Comparison of ENCODE assay signal across 19 cellular contexts in genomic region chr3:150450906-150451305, GRCh38. TPM values are rescaled to one million over a fixed set of nuclear protein-coding genes. Genes with fewer than 3 reads are reported as not detected.
DNase-seq lines count a peak whose midpoint lies in the region; ATAC-seq and TF ChIP-seq lines count a peak whose summit lies in the region.
"Had no signal": no experiment of that assay in that cellular context is flagged by ENCODE, and none has a peak within 500 bp of the region (broad histone marks: within the 10 kb centered on the region; RNA-seq: fewer than 3 reads in every experiment).

No MANE protein-coding gene starts in this region.

- peak overlapping the region; percentile 1 for H3K27ac Mint-ChIP-seq in activated CD4-positive, alpha-beta memory T cell treated with anti-CD3 and anti-CD28 coated beads, Interleukin-2, amount 10 ng/mL, durations not matched to agents 7 days and 5 days
- H3K27ac Mint-ChIP-seq in activated CD4-positive, alpha-beta memory T cell treated with anti-CD3 and anti-CD28 coated beads for 36 hours = no peak overlapping the region
- H3K27ac Mint-ChIP-seq: activated CD4-positive, alpha-beta T cell treated with anti-CD3 and anti-CD28 coated beads, Interleukin-2, amount 10 ng/mL, durations not matched to agents 24 days and 14 days; activated naive CD4-positive, alpha-beta T cell treated with anti-CD3 and anti-CD28 coated beads, Interleukin-2, amount 10 ng/mL, durations not matched to agents 7 days and 5 days had no signal

- H3K79me2 ChIP-seq in smooth muscle cell (ENCODE audit: low read depth) = peaks cover 91% of the 10 kb centered on the region

- no peaks in the 10 kb centered on the region for H3K36me3 ChIP-seq in smooth muscle cell (ENCODE audit: low read depth)
- H3K36me3 ChIP-seq: brain microvascular endothelial cell, transverse colon had no signal

- H3K4me1 Mint-ChIP-seq in activated CD4-positive, alpha-beta memory T cell treated with anti-CD3 and anti-CD28 coated beads, Interleukin-2, amount 10 ng/mL, durations not matched to agents 7 days and 5 days = peaks cover 9% of the 10 kb centered on the region
- H3K4me1 Mint-ChIP-seq in activated CD4-positive, alpha-beta memory T cell treated with anti-CD3 and anti-CD28 coated beads for 36 hours (ENCODE audit: low read depth) = peaks cover 34% of the 10 kb centered on the region

- H3F3A ChIP-seq in smooth muscle cell (ENCODE audit: low read depth) = peaks cover 24% of the 10 kb centered on the region

- H3K27me3 Mint-ChIP-seq in activated CD4-positive, alpha-beta memory T cell treated with anti-CD3 and anti-CD28 coated beads, Interleukin-2, amount 10 ng/mL, durations not matched to agents 7 days and 5 days = no peaks in the 10 kb centered on the region
- H3K27me3 Mint-ChIP-seq in activated CD4-positive, alpha-beta memory T cell treated with anti-CD3 and anti-CD28 coated beads for 36 hours = no peaks in the 10 kb centered on the region
- H3K27me3 Mint-ChIP-seq: activated CD4-positive, alpha-beta T cell treated with anti-CD3 and anti-CD28 coated beads, Interleukin-2, amount 10 ng/mL, durations not matched to agents 24 days and 14 days; activated naive CD4-positive, alpha-beta T cell treated with anti-CD3 and anti-CD28 coated beads, Interleukin-2, amount 10 ng/mL, durations not matched to agents 7 days and 5 days had no signal

- peak overlapping the region; percentile 70 for H3K27ac ChIP-seq in smooth muscle cell (ENCODE audit: low read depth)
- H3K27ac ChIP-seq: brain microvascular endothelial cell, C4-2B, transverse colon had no signal

- no peaks in the 10 kb centered on the region for H3K27me3 ChIP-seq in smooth muscle cell (ENCODE audit: low read depth)
- H3K27me3 ChIP-seq: brain microvascular endothelial cell, transverse colon had no signal

- no peak overlapping the region for H2AFZ ChIP-seq in smooth muscle cell (ENCODE audit: low read depth)

- H3K9ac ChIP-seq in smooth muscle cell (ENCODE audit: low read depth) = no peak overlapping the region

- no peak for TF ChIP-seq POLR2A in erythroblast (IDR thresholded peaks at IDR 0.05; ENCODE audit: low read length)

- peak overlapping the region; percentile 51 for H3K4me2 ChIP-seq in smooth muscle cell

- peaks cover 6% of the 10 kb centered on the region for H3K36me3 Mint-ChIP-seq in activated CD4-positive, alpha-beta memory T cell treated with anti-CD3 and anti-CD28 coated beads, Interleukin-2, amount 10 ng/mL, durations not matched to agents 7 days and 5 days (ENCODE audit: low read depth)
- no peaks in the 10 kb centered on the region for H3K36me3 Mint-ChIP-seq in activated CD4-positive, alpha-beta memory T cell treated with anti-CD3 and anti-CD28 coated beads for 36 hours
- H3K36me3 Mint-ChIP-seq: activated naive CD4-positive, alpha-beta T cell treated with anti-CD3 and anti-CD28 coated beads, Interleukin-2, amount 10 ng/mL, durations not matched to agents 7 days and 5 days had no signal

- H4K20me1 ChIP-seq in smooth muscle cell (ENCODE audit: low read depth) = peaks cover 98% of the 10 kb centered on the region

- H3K4me3 Mint-ChIP-seq in activated CD4-positive, alpha-beta memory T cell treated with anti-CD3 and anti-CD28 coated beads, Interleukin-2, amount 10 ng/mL, durations not matched to agents 7 days and 5 days = no peak overlapping the region
- no peak overlapping the region for H3K4me3 Mint-ChIP-seq in activated CD4-positive, alpha-beta memory T cell treated with anti-CD3 and anti-CD28 coated beads for 36 hours
- H3K4me3 Mint-ChIP-seq: activated CD4-positive, alpha-beta T cell treated with anti-CD3 and anti-CD28 coated beads, Interleukin-2, amount 10 ng/mL, durations not matched to agents 24 days and 14 days; activated naive CD4-positive, alpha-beta T cell treated with anti-CD3 and anti-CD28 coated beads, Interleukin-2, amount 10 ng/mL, durations not matched to agents 7 days and 5 days; neural crest cell had no signal

- H3K4me1 ChIP-seq in smooth muscle cell (ENCODE audit: low read depth) = peaks cover 47% of the 10 kb centered on the region

- POLR2A ChIA-PET in activated CD4-positive, alpha-beta memory T cell treated with anti-CD3 and anti-CD28 coated beads, Interleukin-2, amount 10 ng/mL, durations not matched to agents 7 days and 5 days (lab: Charles Lee) = interaction anchor here (0.9 to 1.1 kb wide), 2 partner anchors 39 to 42 kb away, joined by 3 to 4 read pairs; no protein-coding TSS in a partner anchor
- POLR2A ChIA-PET in activated CD4-positive, alpha-beta memory T cell treated with anti-CD3 and anti-CD28 coated beads for 36 hours (lab: Charles Lee) = no interaction called here

- DNase-seq in activated CD4-positive, alpha-beta memory T cell treated with anti-CD3 and anti-CD28 coated beads, Interleukin-2, amount 10 ng/mL, durations not matched to agents 7 days and 5 days = no peak
- no peak for DNase-seq in activated CD4-positive, alpha-beta memory T cell treated with anti-CD3 and anti-CD28 coated beads for 36 hours
- peak; percentile 34 for DNase-seq in NOMO-1 treated with dmso at 0.1 percent for 144 hours (lab: John Stamatoyannopoulos, UW; ENCODE audit: unreplicated experiment)
- DNase-seq in erythroblast (lab: John Stamatoyannopoulos, UW) = peak; percentile 58 to 74
- no peak for DNase-seq in smooth muscle cell (lab: John Stamatoyannopoulos, UW; ENCODE audit: unreplicated experiment)
- DNase-seq: activated CD4-positive, alpha-beta T cell treated with anti-CD3 and anti-CD28 coated beads, Interleukin-2, amount 10 ng/mL, durations not matched to agents 24 days and 14 days; activated naive CD4-positive, alpha-beta T cell treated with anti-CD3 and anti-CD28 coated beads, Interleukin-2, amount 10 ng/mL, durations not matched to agents 7 days and 5 days; brain microvascular endothelial cell; H7; head of caudate nucleus; mesenchymal stem cell; NCI-H187; stimulated activated naive CD4-positive, alpha-beta T cell; transverse colon had no signal

- no peaks in the 10 kb centered on the region for H3K9me3 Mint-ChIP-seq in activated CD4-positive, alpha-beta memory T cell treated with anti-CD3 and anti-CD28 coated beads, Interleukin-2, amount 10 ng/mL, durations not matched to agents 7 days and 5 days
- H3K9me3 Mint-ChIP-seq in activated CD4-positive, alpha-beta memory T cell treated with anti-CD3 and anti-CD28 coated beads for 36 hours = no peaks in the 10 kb centered on the region
- H3K9me3 Mint-ChIP-seq: activated CD4-positive, alpha-beta T cell treated with anti-CD3 and anti-CD28 coated beads, Interleukin-2, amount 10 ng/mL, durations not matched to agents 24 days and 14 days; activated naive CD4-positive, alpha-beta T cell treated with anti-CD3 and anti-CD28 coated beads, Interleukin-2, amount 10 ng/mL, durations not matched to agents 7 days and 5 days; neural crest cell had no signal

- intact Hi-C loops in activated CD4-positive, alpha-beta memory T cell treated with anti-CD3 and anti-CD28 coated beads for 36 hours (cut with micrococcal nuclease) = no loop called here

- no peaks in the 10 kb centered on the region for H3K9me3 ChIP-seq in smooth muscle cell (replicated peaks; ENCODE audit: low read depth)
- H3K9me3 ChIP-seq: transverse colon had no signal

- no peak for TF ChIP-seq CTCF in smooth muscle cell (IDR thresholded peaks at IDR 0.05; ENCODE audit: borderline replicate concordance, insufficient read depth, poor library complexity, severe bottlenecking)

- CTCF ChIA-PET in activated CD4-positive, alpha-beta memory T cell treated with anti-CD3 and anti-CD28 coated beads, Interleukin-2, amount 10 ng/mL, durations not matched to agents 7 days and 5 days (lab: Charles Lee) = no interaction called here
- CTCF ChIA-PET in activated CD4-positive, alpha-beta memory T cell treated with anti-CD3 and anti-CD28 coated beads for 36 hours (lab: Charles Lee) = no interaction called here

- ATAC-seq in GM21360 (IDR thresholded peaks at IDR 0.05; ENCODE audit: unreplicated experiment) (no peak), HG02885 (IDR thresholded peaks at IDR 0.05; ENCODE audit: poor library complexity, unreplicated experiment) (no peak), GM18868 (IDR thresholded peaks at IDR 0.05; ENCODE audit: unreplicated experiment) (no peak)

- H3K4me3 ChIP-seq in smooth muscle cell = no peak overlapping the region
- H3K4me3 ChIP-seq: transverse colon had no signal

RNA-seq across cellular contexts. Expression of gene TSC22D2, which starts 42.8 kb away (rescaled TPM):
- total RNA-seq in activated CD4-positive, alpha-beta memory T cell treated with anti-CD3 and anti-CD28 coated beads, Interleukin-2, amount 10 ng/mL, durations not matched to agents 7 days and 5 days = 10 to 100 TPM; 13.9 to 15.0 TPM
- 10 to 100 TPM; 12.3 to 13.7 TPM for total RNA-seq in activated CD4-positive, alpha-beta memory T cell treated with anti-CD3 and anti-CD28 coated beads for 36 hours
- total RNA-seq in smooth muscle cell = 37.0 and 43.5 TPM in 2 replicates
- 31.7 and 36.1 TPM in 2 replicates for polyA plus RNA-seq in smooth muscle cell

Comparison
In these comparisons a context has a peak if more than half of its experiments do, and no peak if none do; other contexts are left out.
1. DNase-seq: peak in NOMO-1 treated with dmso at 0.1 percent for 144 hours (single experiment) and erythroblast (2 of 2); none in activated CD4-positive, alpha-beta memory T cell treated with anti-CD3 and anti-CD28 coated beads, Interleukin-2, amount 10 ng/mL, durations not matched to agents 7 days and 5 days (single experiment), activated CD4-positive, alpha-beta memory T cell treated with anti-CD3 and anti-CD28 coated beads for 36 hours (single experiment) and smooth muscle cell (single experiment).